In genomic region chr4:10109995-10110670, GRCh38 we compare ENCODE assay signal across 11 cellular contexts. TPM values are rescaled to one million over a fixed set of nuclear protein-coding genes. Genes with fewer than 3 reads are reported as not detected.
DNase-seq lines count a peak whose midpoint lies in the region; ATAC-seq, FAIRE-seq and TF ChIP-seq lines count a peak whose summit lies in the region.
"Had no signal": no experiment of that assay in that cellular context is flagged by ENCODE, and none has a peak within 500 bp of the region (broad histone marks: within the 10 kb centered on the region; RNA-seq: fewer than 3 reads in every experiment).

No MANE protein-coding gene starts in this region.

- no peaks in the 10 kb centered on the region for H3K27me3 Mint-ChIP-seq in CD8-positive, alpha-beta memory T cell
- H3K27me3 Mint-ChIP-seq in activated naive CD8-positive, alpha-beta T cell treated with anti-CD3 and anti-CD28 coated beads, Interleukin-2, amount 50 U/mL, for 24 hours: no peaks in the 10 kb centered on the region
- no peaks in the 10 kb centered on the region for H3K27me3 Mint-ChIP-seq in naive thymus-derived CD8-positive, alpha-beta T cell

- peak overlapping the region; percentile 60 to 88 (median 67) for H3K4me3 Mint-ChIP-seq in CD8-positive, alpha-beta memory T cell
- peak overlapping the region; percentile 71 for H3K4me3 Mint-ChIP-seq in activated naive CD8-positive, alpha-beta T cell treated with anti-CD3 and anti-CD28 coated beads, Interleukin-2, amount 50 U/mL, for 24 hours
- peak overlapping the region; percentile 46 to 97 (median 76) for H3K4me3 Mint-ChIP-seq in naive thymus-derived CD8-positive, alpha-beta T cell

- no peak overlapping the region for H3K4me2 ChIP-seq in A549

- no peak for FAIRE-seq in A549 (lab: Jason Lieb, UNC)

- no peak for TF ChIP-seq RAD21 in A549 (conservative IDR thresholded peaks at IDR 0.05 in 1 of 2, IDR thresholded peaks at IDR 0.05 in 1 of 2)

- H3K9me3 Mint-ChIP-seq in CD8-positive, alpha-beta memory T cell: no peaks in the 10 kb centered on the region
- no peaks in the 10 kb centered on the region for H3K9me3 Mint-ChIP-seq in activated naive CD8-positive, alpha-beta T cell treated with anti-CD3 and anti-CD28 coated beads, Interleukin-2, amount 50 U/mL, for 24 hours
- no peaks in the 10 kb centered on the region for H3K9me3 Mint-ChIP-seq in naive thymus-derived CD8-positive, alpha-beta T cell

- POLR2A ChIA-PET in A549 (lab: Yijun Ruan, JAX): no interaction called here
- POLR2A ChIA-PET in CD8-positive, alpha-beta memory T cell (lab: Charles Lee): interaction anchor here (2.0 kb wide), 1 partner anchor 14 kb away, joined by 10 read pairs; no protein-coding TSS in a partner anchor
- POLR2A ChIA-PET in naive thymus-derived CD8-positive, alpha-beta T cell (lab: Charles Lee): interaction anchor here (2.6 to 20.5 kb wide), 2 partner anchors 7 to 14 kb away, joined by 21 to 349 read pairs; partner anchors contain the start of gene WDR1

- no peaks in the 10 kb centered on the region for H3K27me3 ChIP-seq in CD8-positive, alpha-beta memory T cell (ENCODE audit: insufficient read depth, low read length, poor library complexity, severe bottlenecking)
- H3K27me3 ChIP-seq in WERI-Rb-1 (ENCODE audit: insufficient read depth, low read depth, severe bottlenecking): no peaks in the 10 kb centered on the region

- peak overlapping the region; percentile 78 to 99 (median 94) for H3K27ac Mint-ChIP-seq in CD8-positive, alpha-beta memory T cell
- H3K27ac Mint-ChIP-seq in activated naive CD8-positive, alpha-beta T cell treated with anti-CD3 and anti-CD28 coated beads, Interleukin-2, amount 50 U/mL, for 24 hours: peak overlapping the region; percentile 94
- H3K27ac Mint-ChIP-seq in naive thymus-derived CD8-positive, alpha-beta T cell: peak overlapping the region; percentile 90 to 96 (median 93)

- no peaks in the 10 kb centered on the region for H3K9me3 ChIP-seq in A549
- no peaks in the 10 kb centered on the region for H3K9me3 ChIP-seq in CD8-positive, alpha-beta memory T cell (ENCODE audit: low read length)
- H3K9me3 ChIP-seq in WERI-Rb-1 (ENCODE audit: severe bottlenecking): no peaks in the 10 kb centered on the region
- H3K9me3 ChIP-seq: Caco-2 had no signal

- H3K4me1 ChIP-seq in A549: peaks cover 56% of the 10 kb centered on the region
- H3K4me1 ChIP-seq in CD8-positive, alpha-beta memory T cell (ENCODE audit: insufficient read depth, low read length): peaks cover 100% of the 10 kb centered on the region

- no peak for DNase-seq in A549 (ENCODE audit: low read depth in 1 of 2, low spot score in 1 of 2)
- no peak for DNase-seq in CD8-positive, alpha-beta memory T cell
- no peak for DNase-seq in activated naive CD8-positive, alpha-beta T cell treated with anti-CD3 and anti-CD28 coated beads, Interleukin-2, amount 50 U/mL, for 24 hours
- DNase-seq in naive thymus-derived CD8-positive, alpha-beta T cell: no peak
- no peak for DNase-seq in T-helper 9 cell
- no peak for DNase-seq in WERI-Rb-1
- DNase-seq: Caco-2, hypothalamus, midbrain had no signal

- TF ChIP-seq POLR2A in A549 (IDR thresholded peaks at IDR 0.05; ENCODE audit: low read length): no peak

- 97% methylated on average over 9 of the region's 11 CpGs for WGBS in A549 (ENCODE audit: missing lambda C conversion rate)

- CTCF ChIA-PET in A549 (lab: Yijun Ruan, JAX): no interaction called here
- CTCF ChIA-PET in CD8-positive, alpha-beta memory T cell (lab: Charles Lee): interaction anchor here (1.3 kb wide), 1 partner anchor 10 kb away, joined by 4 read pairs; no protein-coding TSS in a partner anchor

- H3K36me3 ChIP-seq in CD8-positive, alpha-beta memory T cell (ENCODE audit: insufficient read depth, low read length): peaks cover 59% of the 10 kb centered on the region
- peaks cover 90% of the 10 kb centered on the region for H3K36me3 ChIP-seq in WERI-Rb-1

- no peak for TF ChIP-seq EP300 in A549 (IDR thresholded peaks at IDR 0.05)

- H3K36me3 Mint-ChIP-seq in CD8-positive, alpha-beta memory T cell: peaks cover 10 to 94% (median 20%) of the 10 kb centered on the region in 3 donors
- peaks cover 76% of the 10 kb centered on the region for H3K36me3 Mint-ChIP-seq in activated naive CD8-positive, alpha-beta T cell treated with anti-CD3 and anti-CD28 coated beads, Interleukin-2, amount 50 U/mL, for 24 hours (ENCODE audit: low read depth)
- H3K36me3 Mint-ChIP-seq in naive thymus-derived CD8-positive, alpha-beta T cell: peaks cover 8 to 92% (median 18%) of the 10 kb centered on the region in 3 donors

- peaks cover 98 to 100% (median 100%) of the 10 kb centered on the region in 3 donors for H3K4me1 Mint-ChIP-seq in CD8-positive, alpha-beta memory T cell
- H3K4me1 Mint-ChIP-seq in activated naive CD8-positive, alpha-beta T cell treated with anti-CD3 and anti-CD28 coated beads, Interleukin-2, amount 50 U/mL, for 24 hours: peaks cover 99% of the 10 kb centered on the region
- peaks cover 71 to 100% (median 99%) of the 10 kb centered on the region in 4 donors for H3K4me1 Mint-ChIP-seq in naive thymus-derived CD8-positive, alpha-beta T cell

- H3K27ac ChIP-seq in A549 (no peak overlapping the region), WERI-Rb-1 (no peak overlapping the region)
- no peak overlapping the region for H3K27ac ChIP-seq in CD8-positive, alpha-beta memory T cell (ENCODE audit: low read depth, low read length)

- no peak for TF ChIP-seq CTCF in A549 (IDR thresholded peaks at IDR 0.05)
- no peak for TF ChIP-seq CTCF in WERI-Rb-1 (IDR thresholded peaks at IDR 0.05; ENCODE audit: low read depth, low read length)

- no peak overlapping the region for H3K4me3 ChIP-seq in A549
- peak overlapping the region; percentile 11 for H3K4me3 ChIP-seq in CD8-positive, alpha-beta memory T cell (ENCODE audit: low read length)
- H3K4me3 ChIP-seq in WERI-Rb-1 (ENCODE audit: low read depth, low read length): no peak overlapping the region

- ATAC-seq in A549 (no peak), GM19463 (IDR thresholded peaks at IDR 0.05; ENCODE audit: unreplicated experiment) (no peak), GM18498 (IDR thresholded peaks at IDR 0.05; ENCODE audit: unreplicated experiment) (no peak)
- peak; percentile 2 for ATAC-seq in activated naive CD8-positive, alpha-beta T cell treated with anti-CD3 and anti-CD28 coated beads, Interleukin-2, amount 50 U/mL, for 24 hours
- no peak for ATAC-seq in naive thymus-derived CD8-positive, alpha-beta T cell

TF ChIP-seq in A549, 52 proteins besides CTCF, POLR2A, EP300 and RAD21:
- TF ChIP-seq MYC (IDR thresholded peaks at IDR 0.05; ENCODE audit: borderline replicate concordance, low read length) (no peak), POLR2AphosphoS2 (conservative IDR thresholded peaks at IDR 0.05; ENCODE audit: low read length) (0 out of 2 replicates have a peak, but pooled peaks have one; percentile 3), JUN (IDR thresholded peaks at IDR 0.05) (no peak)

RNA-seq across cellular contexts. Expression of gene WDR1, which starts 6.5 kb away (rescaled TPM):
- 207 and 326 TPM in 2 replicates for polyA plus RNA-seq in A549 (2011; rRNA removed)
- polyA plus RNA-seq in A549 (2012; cell fraction: cytosol; rRNA removed): 347 and 391 TPM in 2 replicates
- polyA plus RNA-seq in A549 (2012; cell fraction: nucleus; rRNA removed): 453 and 488 TPM in 2 replicates
- polyA plus RNA-seq in A549 (2017; fragmentation: RNase III; extraction: RNeasy Plus Mini Kit Qiagen cat#74134 plus additional on column Dnase treatment): 251 to 278 TPM (median 266 TPM) in 3 replicates
- 249 and 252 TPM in 2 replicates for polyA minus RNA-seq in A549 (2011; rRNA and poly(A)+ RNA removed)
- total RNA-seq in CD8-positive, alpha-beta memory T cell: 100 to 1,000 TPM; 409 TPM
- 377 TPM for polyA plus RNA-seq in CD8-positive, alpha-beta memory T cell
- 100 to 1,000 TPM; 295 to 300 TPM for total RNA-seq in naive thymus-derived CD8-positive, alpha-beta T cell
- polyA plus RNA-seq in naive thymus-derived CD8-positive, alpha-beta T cell: 100 to 1,000 TPM; 304 to 378 (median 322) TPM
